8 cellular contexts compared by ENCODE assay signal in genomic region chr14:51652168-51653095, GRCh38. TPM values are rescaled to one million over a fixed set of nuclear protein-coding genes. Genes with fewer than 3 reads are reported as not detected.
A peak's percentile ranks its signal among the peaks of the same experiment; 100 is the strongest.
DNase-seq lines count a peak whose midpoint lies in the region; ATAC-seq, FAIRE-seq and TF ChIP-seq lines count a peak whose summit lies in the region.

No MANE protein-coding gene starts in this region.

- H3K4me1 ChIP-seq in thyroid gland: no peaks in the 10 kb centered on the region

- no peaks in the 10 kb centered on the region for H3K27me3 ChIP-seq in thyroid gland

- DNase-seq in COR-L47 (lab: John Stamatoyannopoulos, UW) (peak; percentile 32), WTC11 (ENCODE audit: low spot score) (peak; percentile 61), epithelial cell of proximal tubule (ENCODE audit: low read depth) (no peak), naive B cell (no peak), thyroid gland (peak; percentile 50 to 60), RCC 7860 (ENCODE audit: low spot score) (no peak)

- no peaks in the 10 kb centered on the region for H3K9me3 ChIP-seq in thyroid gland

- H3K27ac ChIP-seq in thyroid gland: peak overlapping the region; percentile 78 to 97 (median 94)

- FAIRE-seq in RCC 7860 (lab: Jason Lieb, UNC): no peak

- POLR2A ChIA-PET in WTC11 (lab: Charles Lee): interaction anchor here (0.6 to 1.0 kb wide), 4 partner anchors 30 to 256 kb away, joined by 3 read pairs; no protein-coding TSS in a partner anchor

- H3K27ac Mint-ChIP-seq in WTC11 (peak overlapping the region; percentile 79), naive B cell (peak overlapping the region in 4 of 6 donors; percentile 28 to 62 (median 53))

- TF ChIP-seq CTCF in WTC11 (IDR thresholded peaks at IDR 0.05): no peak
- no peak for TF ChIP-seq CTCF in epithelial cell of proximal tubule (conservative IDR thresholded peaks at IDR 0.05; ENCODE audit: low read depth, low read length)
- TF ChIP-seq CTCF in thyroid gland (IDR thresholded peaks at IDR 0.05): no peak

- H3K27me3 Mint-ChIP-seq in WTC11 (ENCODE audit: low read depth): no peaks in the 10 kb centered on the region
- peaks cover 30 to 37% (median 31%) of the 10 kb centered on the region in 3 donors for H3K27me3 Mint-ChIP-seq in naive B cell

- H3K36me3 Mint-ChIP-seq in WTC11 (no peaks in the 10 kb centered on the region), naive B cell (no peaks in the 10 kb centered on the region)

- intact Hi-C loops in thyroid gland (cut with DNase I): loop anchor here (5.0 kb wide), 1 partner anchor 125 kb away; no protein-coding TSS in a partner anchor

- CTCF ChIA-PET in WTC11 (lab: Charles Lee): interaction anchor here (0.9 to 2.5 kb wide), 17 partner anchors 8 to 369 kb away, joined by 3 to 16 read pairs (median 4); no protein-coding TSS in a partner anchor

- no peaks in the 10 kb centered on the region for H3K36me3 ChIP-seq in thyroid gland

- 1% methylated on average over 19 to 39 of the region's 75 CpGs for WGBS in thyroid gland, 2 donors

- H3K4me1 Mint-ChIP-seq in WTC11 (peaks cover 34% of the 10 kb centered on the region), naive B cell (peaks cover 4 to 14% (median 11%) of the 10 kb centered on the region in 3 donors)

- TF ChIP-seq POLR2A in thyroid gland (IDR thresholded peaks at IDR 0.05): no peak

- H3K4me3 ChIP-seq in epithelial cell of proximal tubule (ENCODE audit: low read depth, low read length): peak overlapping the region; percentile 84
- H3K4me3 ChIP-seq in thyroid gland (replicated peaks in 1 of 3): peak overlapping the region; percentile 41 to 72 (median 64)

- H3K9me3 Mint-ChIP-seq in WTC11 (no peaks in the 10 kb centered on the region), naive B cell (no peaks in the 10 kb centered on the region)

- H3K4me3 Mint-ChIP-seq in WTC11 (peak overlapping the region; percentile 93), naive B cell (peak overlapping the region; percentile 80 to 92 (median 86))

- ATAC-seq in GM19463 (IDR thresholded peaks at IDR 0.05; ENCODE audit: unreplicated experiment): peak; percentile 28
- ATAC-seq in HG03565 (IDR thresholded peaks at IDR 0.05; ENCODE audit: unreplicated experiment): peak; percentile 18
- peak; percentile 31 for ATAC-seq in WTC11
- ATAC-seq in naive B cell (ENCODE audit: low read depth in 2 of 2): peak; percentile 35 to 45

TF ChIP-seq in WTC11, 78 proteins besides CTCF, POLR2A, EP300 and RAD21:
- TF ChIP-seq MYBL2 (CRISPR knock-in tag; IDR thresholded peaks at IDR 0.05): no peak
- TF ChIP-seq PRDM15 (CRISPR knock-in tag; IDR thresholded peaks at IDR 0.05): 0 out of 2 replicates have a peak, but pooled peaks have one; percentile 19
- peak; percentile 79; the same call in 1 of the 2 replicates for TF ChIP-seq HMGXB4 (CRISPR knock-in tag; IDR thresholded peaks at IDR 0.05)
- no peak for TF ChIP-seq CREB1 (CRISPR knock-in tag; IDR thresholded peaks at IDR 0.05)
- TF ChIP-seq USF2 (CRISPR knock-in tag; IDR thresholded peaks at IDR 0.05): no peak

RNA-seq across cellular contexts. Expression of gene FRMD6, which starts 0.7 kb away (rescaled TPM):
- total RNA-seq in WTC11 (2021) (13.3 to 21.8 TPM (median 17.0 TPM) in 3 replicates), epithelial cell of proximal tubule (110 and 122 TPM in 2 replicates), thyroid gland (10 to 100 TPM; 17.8 to 36.8 (median 25.8) TPM)
- polyA plus RNA-seq in naive B cell (ENCODE audit: low read depth in 6 of 6): under 1 TPM in 2 of 6 donors, not detected in 4; 0.36 to 0.44 TPM

Comparison
In these comparisons a context has a peak if more than half of its experiments do, and no peak if none do; other contexts are left out.
1. DNase-seq: peak in COR-L47 (single experiment), WTC11 (single experiment) and thyroid gland (2 of 2); none in epithelial cell of proximal tubule (single experiment), naive B cell (single experiment) and RCC 7860 (single experiment).
2. Peak in every context shown above with its lines, with median percentiles within 50 percentile points of each other: ATAC-seq.